In the genomic region with DNA sequence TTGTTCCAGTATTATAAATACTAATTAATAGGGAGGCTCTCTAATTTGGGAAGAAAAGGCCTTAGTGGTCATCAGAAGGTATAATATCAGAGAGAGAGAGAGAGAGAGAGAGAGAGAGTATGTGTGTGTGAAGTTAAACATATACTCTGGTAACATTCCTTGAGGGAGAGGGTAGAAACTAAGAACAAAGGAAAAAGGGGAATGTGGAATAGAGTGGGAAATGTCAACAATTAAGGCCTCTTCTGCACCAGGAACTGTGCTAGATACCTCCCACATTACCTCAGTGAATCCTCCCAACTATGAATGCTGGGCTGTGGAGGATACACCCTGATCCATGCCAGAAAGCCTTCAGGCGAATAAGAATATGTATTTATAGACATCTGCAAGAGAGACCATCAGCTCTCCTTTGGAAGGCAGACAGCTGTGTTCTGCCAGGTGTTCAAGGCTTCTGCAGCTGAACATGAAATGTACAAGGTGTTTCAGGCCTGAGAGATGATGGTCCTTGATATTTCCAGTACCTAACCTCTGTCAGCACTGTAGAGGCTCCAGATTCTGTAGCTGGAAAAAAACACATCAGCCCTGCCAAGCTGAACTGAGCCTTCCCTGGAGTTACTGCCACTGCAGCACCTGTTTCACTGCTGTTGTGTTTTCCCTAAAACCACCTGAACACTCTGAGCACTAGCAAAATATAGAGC, we compare ENCODE assay signal across 1 cellular context.
TF ChIP-seq lines count a peak whose summit lies in the region.

No MANE protein-coding gene starts in this region.

TF ChIP-seq in GM23338, 12 proteins besides CTCF, POLR2A, EP300 and RAD21 (continued from another document):
- no peak for TF ChIP-seq NANOG (IDR thresholded peaks at IDR 0.05; ENCODE audit: borderline replicate concordance)
- TF ChIP-seq ZNF462 (CRISPR knock-in tag; IDR thresholded peaks at IDR 0.05): no peak
- TF ChIP-seq ZNF114 (CRISPR knock-in tag; IDR thresholded peaks at IDR 0.05): no peak
- TF ChIP-seq, protein P1, sequence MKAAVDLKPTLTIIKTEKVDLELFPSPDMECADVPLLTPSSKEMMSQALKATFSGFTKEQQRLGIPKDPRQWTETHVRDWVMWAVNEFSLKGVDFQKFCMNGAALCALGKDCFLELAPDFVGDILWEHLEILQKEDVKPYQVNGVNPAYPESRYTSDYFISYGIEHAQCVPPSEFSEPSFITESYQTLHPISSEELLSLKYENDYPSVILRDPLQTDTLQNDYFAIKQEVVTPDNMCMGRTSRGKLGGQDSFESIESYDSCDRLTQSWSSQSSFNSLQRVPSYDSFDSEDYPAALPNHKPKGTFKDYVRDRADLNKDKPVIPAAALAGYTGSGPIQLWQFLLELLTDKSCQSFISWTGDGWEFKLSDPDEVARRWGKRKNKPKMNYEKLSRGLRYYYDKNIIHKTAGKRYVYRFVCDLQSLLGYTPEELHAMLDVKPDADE (IDR thresholded peaks at IDR 0.05): no peak
- TF ChIP-seq REST (IDR thresholded peaks at IDR 0.05; ENCODE audit: unreplicated experiment): no peak
- no peak for TF ChIP-seq EZH2 (IDR thresholded peaks at IDR 0.05; ENCODE audit: low read depth, unreplicated experiment)
- TF ChIP-seq JUNB (IDR thresholded peaks at IDR 0.05; ENCODE audit: unreplicated experiment): no peak
- no peak for TF ChIP-seq CREB1 (CRISPR knock-in tag; IDR thresholded peaks at IDR 0.05; ENCODE audit: low read depth)
